Comparison of ENCODE assay signal across 20 cellular contexts in genomic region chr9:124590886-124591641, GRCh38.
DNase-seq lines count a peak whose midpoint lies in the region; ATAC-seq and TF ChIP-seq lines count a peak whose summit lies in the region.
"Had no signal": no experiment of that assay in that cellular context is flagged by ENCODE, and none has a peak within 500 bp of the region (broad histone marks: within the 10 kb centered on the region; RNA-seq: fewer than 3 reads in every experiment).

No MANE protein-coding gene starts in this region.

- H3K4me3 Mint-ChIP-seq in WTC11: 0 out of 2 replicates have a peak overlapping the region, but pooled peaks have one; percentile 1
- H3K4me3 Mint-ChIP-seq in activated naive CD8-positive, alpha-beta T cell treated with anti-CD3 and anti-CD28 coated beads for 36 hours: no peak overlapping the region
- H3K4me3 Mint-ChIP-seq: activated CD4-positive, alpha-beta T cell treated with anti-CD3 and anti-CD28 coated beads, Interleukin-2, amount 10 ng/mL, durations not matched to agents 7 days and 5 days had no signal

- intact Hi-C loops in transverse colon (cut with DNase I; ENCODE audit: low total_unique reads): no loop called here
- intact Hi-C loops in adrenal gland (cut with DNase I): no loop called here

- no peak for TF ChIP-seq EP300 in transverse colon (IDR thresholded peaks at IDR 0.05; ENCODE audit: low read depth)

- H3K4me1 ChIP-seq in iPS-20b (ENCODE audit: insufficient read depth, low read length) (peaks cover 59% of the 10 kb centered on the region), transverse colon (peaks cover 3 to 42% (median 14%) of the 10 kb centered on the region in 4 donors), adrenal gland (replicated peaks in 1 of 2) (no peaks in the 10 kb centered on the region)

- in situ Hi-C loops in transverse colon (cut with MboI; ENCODE audit: low pct_ligation_motif_present in 1 of 4, low pct_unique_long_range_greater_than_20kb in 1 of 4, low sequenced_read_pairs in 3 of 4): no loop called here

- no peaks in the 10 kb centered on the region for H3K27me3 ChIP-seq in iPS-20b (ENCODE audit: insufficient read depth, low read length)
- H3K27me3 ChIP-seq in transverse colon: no peaks in the 10 kb centered on the region
- H3K27me3 ChIP-seq in adrenal gland: no peaks in the 10 kb centered on the region
- H3K27me3 ChIP-seq: right atrium auricular region, upper lobe of left lung had no signal

- TF ChIP-seq POLR2A in transverse colon (IDR thresholded peaks at IDR 0.05) (no peak), adrenal gland (IDR thresholded peaks at IDR 0.05) (no peak)

- DNase-seq in NCI-H2171 treated with DMSO at 0.1 percent for 48 hours (lab: John Stamatoyannopoulos, UW) (peak; percentile 9), NCI-H2171 (lab: John Stamatoyannopoulos, UW) (no peak), WTC11 (ENCODE audit: low spot score) (no peak), transverse colon (peak; percentile 39), adrenal gland (no peak)
- DNase-seq in activated naive CD8-positive, alpha-beta T cell treated with anti-CD3 and anti-CD28 coated beads for 36 hours: no peak
- DNase-seq in activated naive CD4-positive, alpha-beta T cell treated with Interleukin-2 at 50 U/mL for 16 hours: no peak
- DNase-seq: activated CD4-positive, alpha-beta T cell treated with anti-CD3 and anti-CD28 coated beads, Interleukin-2, amount 10 ng/mL, durations not matched to agents 7 days and 5 days; anterior cingulate cortex; C1 segment of cervical spinal cord; foreskin melanocyte; GM23248; NCI-H1105 treated with DMSO at 0.1 percent for 48 hours; NCI-H226; occipital lobe; stimulated activated naive CD4-positive, alpha-beta T cell; upper lobe of left lung had no signal

- H3K27ac Mint-ChIP-seq in WTC11: peak overlapping the region; percentile 80; the same call in 1 of the 2 replicates
- no peak overlapping the region for H3K27ac Mint-ChIP-seq in activated naive CD8-positive, alpha-beta T cell treated with anti-CD3 and anti-CD28 coated beads for 36 hours
- H3K27ac Mint-ChIP-seq: activated CD4-positive, alpha-beta T cell treated with anti-CD3 and anti-CD28 coated beads, Interleukin-2, amount 10 ng/mL, durations not matched to agents 7 days and 5 days had no signal

- POLR2A ChIA-PET in WTC11 (lab: Charles Lee): interaction anchor here (0.5 kb wide), 1 partner anchor 38 kb away, joined by 3 read pairs; no protein-coding TSS in a partner anchor

- no peaks in the 10 kb centered on the region for H3K27me3 Mint-ChIP-seq in WTC11 (ENCODE audit: low read depth)
- peaks cover 5% of the 10 kb centered on the region for H3K27me3 Mint-ChIP-seq in activated naive CD8-positive, alpha-beta T cell treated with anti-CD3 and anti-CD28 coated beads for 36 hours

- CTCF ChIA-PET in WTC11 (lab: Charles Lee): interaction anchor here (0.9 to 1.8 kb wide), 4 partner anchors 26 to 262 kb away, joined by 3 to 8 read pairs (median 5); no protein-coding TSS in a partner anchor

- no peak for TF ChIP-seq CTCF in WTC11 (IDR thresholded peaks at IDR 0.05)
- no peak for TF ChIP-seq CTCF in transverse colon (IDR thresholded peaks at IDR 0.05)
- no peak for TF ChIP-seq CTCF in adrenal gland (IDR thresholded peaks at IDR 0.05)

- H3K36me3 Mint-ChIP-seq in WTC11: peaks cover under 1% of the 10 kb centered on the region; the same call in 1 of the 2 replicates
- H3K36me3 Mint-ChIP-seq in activated naive CD8-positive, alpha-beta T cell treated with anti-CD3 and anti-CD28 coated beads for 36 hours: no peaks in the 10 kb centered on the region

- peaks cover 1% of the 10 kb centered on the region; the same call in 1 of the 2 replicates for H3K9me3 Mint-ChIP-seq in WTC11
- H3K9me3 Mint-ChIP-seq in activated naive CD8-positive, alpha-beta T cell treated with anti-CD3 and anti-CD28 coated beads for 36 hours: no peaks in the 10 kb centered on the region
- H3K9me3 Mint-ChIP-seq: activated CD4-positive, alpha-beta T cell treated with anti-CD3 and anti-CD28 coated beads, Interleukin-2, amount 10 ng/mL, durations not matched to agents 7 days and 5 days had no signal

- peak overlapping the region; percentile 1; the same call in 1 of the 2 replicates for H3K9ac ChIP-seq in iPS-20b (ENCODE audit: low read depth, low read length)
- H3K9ac ChIP-seq: GM23248 had no signal

- ATAC-seq in WTC11: no peak
- ATAC-seq: left lobe of liver had no signal

- H3K9me3 ChIP-seq in iPS-20b (ENCODE audit: insufficient read depth, low read depth, low read length) (no peaks in the 10 kb centered on the region), transverse colon (no peaks in the 10 kb centered on the region), adrenal gland (replicated peaks in 1 of 3) (no peaks in the 10 kb centered on the region)
- H3K9me3 ChIP-seq: right atrium auricular region, upper lobe of left lung had no signal

- 47 to 55% methylated on average over 6 of the region's 6 CpGs for WGBS in transverse colon (ENCODE audit: low coverage in 1 of 2), 2 donors
- WGBS in adrenal gland, 4 donors: 78 to 89% (median 84%) methylated on average over 6 of the region's 6 CpGs

- H3K27ac ChIP-seq in iPS-20b (ENCODE audit: low read length) (peak overlapping the region; percentile 96), transverse colon (no peak overlapping the region), adrenal gland (no peak overlapping the region)
- H3K27ac ChIP-seq: GM23248, right atrium auricular region, upper lobe of left lung had no signal

- no peak overlapping the region for H3K4me3 ChIP-seq in iPS-20b (ENCODE audit: low read length)
- H3K4me3 ChIP-seq in transverse colon: no peak overlapping the region
- no peak overlapping the region for H3K4me3 ChIP-seq in adrenal gland
- H3K4me3 ChIP-seq: GM23248, right atrium auricular region, upper lobe of left lung had no signal

- H3K4me1 Mint-ChIP-seq in WTC11: peaks cover 79% of the 10 kb centered on the region
- no peaks in the 10 kb centered on the region for H3K4me1 Mint-ChIP-seq in activated naive CD8-positive, alpha-beta T cell treated with anti-CD3 and anti-CD28 coated beads for 36 hours
- H3K4me1 Mint-ChIP-seq: activated CD4-positive, alpha-beta T cell treated with anti-CD3 and anti-CD28 coated beads, Interleukin-2, amount 10 ng/mL, durations not matched to agents 7 days and 5 days had no signal

- H3K36me3 ChIP-seq in iPS-20b (ENCODE audit: insufficient read depth, low read depth, low read length) (no peaks in the 10 kb centered on the region), transverse colon (no peaks in the 10 kb centered on the region), adrenal gland (replicated peaks in 1 of 2) (no peaks in the 10 kb centered on the region)
- H3K36me3 ChIP-seq: right atrium auricular region, upper lobe of left lung had no signal

TF ChIP-seq in WTC11, 78 proteins besides CTCF, POLR2A, EP300 and RAD21 (continues in another document):
- TF ChIP-seq MYBL2 (CRISPR knock-in tag; IDR thresholded peaks at IDR 0.05) (no peak), ZNF512 (CRISPR knock-in tag; IDR thresholded peaks at IDR 0.05; ENCODE audit: borderline replicate concordance) (no peak), ZNF425 (CRISPR knock-in tag; conservative IDR thresholded peaks at IDR 0.05) (no peak), ATF3 (CRISPR knock-in tag; conservative IDR thresholded peaks at IDR 0.05) (no peak), CREB1 (CRISPR knock-in tag; IDR thresholded peaks at IDR 0.05) (no peak)

Comparison
In these comparisons a context has a peak if more than half of its experiments do, and no peak if none do; other contexts are left out.
1. DNase-seq: peak in NCI-H2171 treated with DMSO at 0.1 percent for 48 hours (single experiment) and transverse colon (single experiment); none in NCI-H2171 (single experiment), WTC11 (single experiment), activated naive CD8-positive, alpha-beta T cell treated with anti-CD3 and anti-CD28 coated beads for 36 hours (single experiment), adrenal gland (0 of 7) and activated naive CD4-positive, alpha-beta T cell treated with Interleukin-2 at 50 U/mL for 16 hours (single experiment).